9 cellular contexts compared by ENCODE assay signal in the genomic region with DNA sequence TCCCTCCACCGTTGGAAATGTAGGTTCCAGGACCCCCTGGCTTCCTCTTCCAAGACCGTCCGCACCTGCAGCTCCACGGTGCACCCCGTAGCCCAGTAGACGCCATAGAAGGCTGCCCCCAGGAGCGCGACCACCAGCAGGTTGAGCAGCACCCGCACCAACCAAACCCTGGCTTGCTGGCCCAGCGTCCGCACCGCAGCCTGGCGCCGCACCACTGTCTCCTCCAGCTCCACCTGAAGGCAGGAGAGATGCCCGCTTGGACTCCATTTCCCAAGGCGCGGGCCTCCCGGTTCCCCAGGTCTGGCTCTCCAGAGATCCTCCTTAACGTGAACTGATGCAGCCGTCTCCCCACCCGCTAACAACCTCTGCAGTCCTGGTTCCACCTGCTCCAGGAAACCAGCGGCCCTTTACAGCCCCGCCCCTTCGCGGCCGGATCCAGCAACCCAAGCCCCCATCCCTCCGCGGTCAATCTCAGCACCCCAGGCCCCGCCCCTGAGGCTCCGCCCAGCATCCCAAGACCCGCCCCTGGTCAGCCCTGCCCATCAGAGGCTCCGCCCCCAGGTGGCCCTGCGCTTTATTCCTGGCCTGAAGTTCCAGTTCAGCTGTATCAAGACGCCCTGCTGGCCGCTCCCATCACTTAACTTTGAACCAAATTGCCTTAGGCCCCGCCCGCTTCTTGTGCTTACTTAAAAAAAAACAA. TPM values are rescaled to one million over a fixed set of nuclear protein-coding genes. Genes with fewer than 3 reads are reported as not detected.
DNase-seq lines count a peak whose midpoint lies in the region; ATAC-seq and TF ChIP-seq lines count a peak whose summit lies in the region.
"Had no signal": no experiment of that assay in that cellular context is flagged by ENCODE, and none has a peak within 500 bp of the region (broad histone marks: within the 10 kb centered on the region; RNA-seq: fewer than 3 reads in every experiment).

No MANE protein-coding gene starts in this region.

- H3K4me1 Mint-ChIP-seq in glutamatergic neuron (ENCODE audit: low read depth, unreplicated experiment), result peaks cover 9% of the 10 kb centered on the region

- H3K4me3 Mint-ChIP-seq in glutamatergic neuron (ENCODE audit: unreplicated experiment), result no peak overlapping the region

- intact Hi-C loops in cardiac septum (cut with DNase I), result loop anchor here (5.0 kb wide), 1 partner anchor 38 kb away; the partner anchor contains the start of gene RPS9
- intact Hi-C loops in Right ventricle myocardium inferior (cut with DNase I), result no loop called here

- no peak for ATAC-seq in Right ventricle myocardium inferior
- ATAC-seq in HG03039 (IDR thresholded peaks at IDR 0.05; ENCODE audit: unreplicated experiment), result no peak

- no peak for TF ChIP-seq CTCF in glutamatergic neuron (IDR thresholded peaks at IDR 0.05; ENCODE audit: partially characterized antibody, unreplicated experiment)

- peaks cover 14% of the 10 kb centered on the region for H3K36me3 Mint-ChIP-seq in glutamatergic neuron (ENCODE audit: unreplicated experiment)

- H3K9me3 Mint-ChIP-seq in glutamatergic neuron (ENCODE audit: unreplicated experiment), result peaks cover 11% of the 10 kb centered on the region

- DNase-seq in cardiac septum (ENCODE audit: low spot score), result peak; percentile 90
- DNase-seq in Right ventricle myocardium inferior (ENCODE audit: missing footprints), result no peak
- peak; percentile 85 for DNase-seq in activated CD8-positive, alpha-beta memory T cell treated with anti-CD3 and anti-CD28 coated beads, Interleukin-2, amount 50 U/mL, for 48 hours
- peak; percentile 59 for DNase-seq in glutamatergic neuron
- peak; percentile 64 for DNase-seq in stimulated activated CD4-positive, alpha-beta T cell treated with anti-CD3 and anti-CD28 coated beads, Interleukin-1b, Interleukin-23, amount 100 ng/mL, for 48 hours
- DNase-seq in NCI-H2227 (lab: John Stamatoyannopoulos, UW; ENCODE audit: unreplicated experiment), result no peak
- no peak for DNase-seq in NCI-H1436 (lab: John Stamatoyannopoulos, UW)

- no peak overlapping the region for H3K27ac Mint-ChIP-seq in glutamatergic neuron (ENCODE audit: unreplicated experiment)
- H3K27ac Mint-ChIP-seq: nephron had no signal

- peaks cover 24% of the 10 kb centered on the region for H3K27me3 Mint-ChIP-seq in glutamatergic neuron (ENCODE audit: unreplicated experiment)

RNA-seq across cellular contexts. Expression of gene LENG1, which starts 5.0 kb away (rescaled TPM):
- 8.3 TPM for total RNA-seq in cardiac septum
- total RNA-seq in Right ventricle myocardium inferior, result 6.6 TPM
- total RNA-seq in glutamatergic neuron (ENCODE audit: unreplicated experiment), result 3.7 TPM

RNA-seq across cellular contexts. Expression of gene TMC4, which starts 8.4 kb away (rescaled TPM):
- 4.3 TPM for total RNA-seq in cardiac septum
- 0.97 TPM for total RNA-seq in Right ventricle myocardium inferior
- not detected for total RNA-seq in glutamatergic neuron (ENCODE audit: unreplicated experiment)

RNA-seq across cellular contexts. Expression of gene MBOAT7, which starts 24.9 kb away (rescaled TPM):
- total RNA-seq in cardiac septum (24.3 TPM), Right ventricle myocardium inferior (15.1 TPM), glutamatergic neuron (ENCODE audit: unreplicated experiment) (62.0 TPM)

RNA-seq across cellular contexts. Expression of gene TSEN34, which starts 26.6 kb away (rescaled TPM):
- 22.6 TPM for total RNA-seq in cardiac septum
- total RNA-seq in Right ventricle myocardium inferior, result 16.1 TPM
- total RNA-seq in glutamatergic neuron (ENCODE audit: unreplicated experiment), result 44.8 TPM

RNA-seq across cellular contexts. Expression of gene CNOT3, which starts 27.0 kb away (rescaled TPM):
- 22.3 TPM for total RNA-seq in cardiac septum
- total RNA-seq in Right ventricle myocardium inferior, result 17.6 TPM
- 56.9 TPM for total RNA-seq in glutamatergic neuron (ENCODE audit: unreplicated experiment)

Comparison
In these comparisons a context has a peak if more than half of its experiments do, and no peak if none do; other contexts are left out.
1. DNase-seq: peak in cardiac septum (single experiment), activated CD8-positive, alpha-beta memory T cell treated with anti-CD3 and anti-CD28 coated beads, Interleukin-2, amount 50 U/mL, for 48 hours (single experiment), glutamatergic neuron (single experiment) and stimulated activated CD4-positive, alpha-beta T cell treated with anti-CD3 and anti-CD28 coated beads, Interleukin-1b, Interleukin-23, amount 100 ng/mL, for 48 hours (single experiment); none in Right ventricle myocardium inferior (single experiment), NCI-H2227 (single experiment) and NCI-H1436 (single experiment).